Comparison of ENCODE assay signal across 8 cellular contexts in the genomic region with DNA sequence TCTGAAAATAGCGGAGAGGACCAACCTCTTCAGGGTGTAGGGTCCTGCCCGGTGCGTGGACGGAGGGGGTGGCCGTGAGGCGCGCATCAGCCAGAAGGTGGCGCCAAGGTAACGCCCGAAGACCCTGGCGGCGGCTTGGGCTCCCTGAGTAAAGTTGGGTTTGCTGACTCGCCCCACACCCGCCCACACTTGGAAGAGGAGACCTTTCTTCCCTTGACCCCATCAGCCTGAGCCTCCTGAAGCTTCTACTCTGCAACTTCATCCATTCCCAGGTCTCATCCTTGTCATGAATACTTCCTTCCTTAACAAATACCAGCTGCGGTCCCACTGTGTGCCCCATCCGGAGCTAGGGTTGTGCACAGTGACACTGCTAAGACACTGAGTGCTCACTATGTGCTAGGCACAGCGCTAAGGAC. TPM values are rescaled to one million over a fixed set of nuclear protein-coding genes. Genes with fewer than 3 reads are reported as not detected.
A peak's percentile ranks its signal among the peaks of the same experiment; 100 is the strongest.
DNase-seq lines count a peak whose midpoint lies in the region; ATAC-seq and TF ChIP-seq lines count a peak whose summit lies in the region.

No MANE protein-coding gene starts in this region.

- H3K27me3 Mint-ChIP-seq in activated B cell treated with CpG ODN at 0.5 μM for 24 hours, result peaks cover 9% of the 10 kb centered on the region

- BruUV-seq in mammary epithelial cell (replicated peaks; lab: Mats Ljungman, UMichigan), result no TSS peak

- H2AFZ ChIP-seq in mammary epithelial cell (ENCODE audit: low read depth, low read length), result no peak overlapping the region

- ATAC-seq in activated B cell treated with CpG ODN at 0.5 μM for 24 hours (ENCODE audit: low read depth) (peak; percentile 76), HG03457 (IDR thresholded peaks at IDR 0.05; ENCODE audit: unreplicated experiment) (no peak)

- DNase-seq in C1 segment of cervical spinal cord (lab: John Stamatoyannopoulos, UW), result peak in 13 of 14 donors; percentile 10 to 76 (median 29)
- DNase-seq in H4 (ENCODE audit: low spot score), result peak; percentile 62
- DNase-seq in NCI-H2196 (lab: John Stamatoyannopoulos, UW; ENCODE audit: unreplicated experiment), result peak; percentile 74
- DNase-seq in activated B cell treated with CpG ODN at 0.5 μM for 24 hours, result peak; percentile 66
- DNase-seq in mammary epithelial cell, result peak; percentile 59
- DNase-seq in kidney tubule cell (ENCODE audit: low spot score), result peak; percentile 64
- DNase-seq in stimulated activated CD4-positive, alpha-beta T cell treated with anti-CD3 and anti-CD28 coated beads, Interleukin-2, amount 100 ng/mL, for 24 hours, result peak; percentile 68 to 77

- peak overlapping the region; percentile 10 for H3K27ac Mint-ChIP-seq in activated B cell treated with CpG ODN at 0.5 μM for 24 hours

- H3K4me1 Mint-ChIP-seq in activated B cell treated with CpG ODN at 0.5 μM for 24 hours, result peaks cover 71% of the 10 kb centered on the region

- H3K36me3 Mint-ChIP-seq in activated B cell treated with CpG ODN at 0.5 μM for 24 hours (ENCODE audit: low read depth), result peaks cover 23% of the 10 kb centered on the region

- no peaks in the 10 kb centered on the region for H4K20me1 ChIP-seq in mammary epithelial cell (ENCODE audit: insufficient read depth, low read length)

- no peaks in the 10 kb centered on the region for H3K9me3 ChIP-seq in mammary epithelial cell (replicated peaks; ENCODE audit: insufficient read depth, low read length)

- CTCF ChIA-PET in activated B cell treated with CpG ODN at 0.5 μM for 24 hours (lab: Charles Lee), result interaction anchor here (0.6 to 5.9 kb wide), 15 partner anchors 10 to 1181 kb away, joined by 3 to 32 read pairs (median 5); no protein-coding TSS in a partner anchor
- CTCF ChIA-PET in mammary epithelial cell (lab: Charles Lee; ENCODE audit: low non-redundant PET), result interaction anchor here (0.5 to 1.0 kb wide), 2 partner anchors 42 to 305 kb away, joined by 4 to 8 read pairs; no protein-coding TSS in a partner anchor

- H3K9me3 Mint-ChIP-seq in activated B cell treated with CpG ODN at 0.5 μM for 24 hours, result no peaks in the 10 kb centered on the region

- no peaks in the 10 kb centered on the region for H3K79me2 ChIP-seq in mammary epithelial cell (ENCODE audit: insufficient read depth, low read length)

- peak; percentile 20 for TF ChIP-seq CTCF in activated B cell treated with CpG ODN at 0.5 μM for 24 hours (IDR thresholded peaks at IDR 0.05)
- TF ChIP-seq CTCF in mammary epithelial cell (conservative IDR thresholded peaks at IDR 0.05 in 1 of 2, IDR thresholded peaks at IDR 0.05 in 1 of 2; ENCODE audit: extremely low read depth in 1 of 2, insufficient read depth in 1 of 2, low read depth in 1 of 2, low read length in 2 of 2), result peak; percentile 72 to 92

- H3K4me3 ChIP-seq in mammary epithelial cell (replicated peaks in 1 of 3; ENCODE audit: insufficient read depth in 1 of 3, low read depth in 2 of 3, low read length in 3 of 3), result no peak overlapping the region

- intact Hi-C loops in activated B cell treated with CpG ODN at 0.5 μM for 24 hours (cut with micrococcal nuclease), result loop anchor here (1.0 to 2.0 kb wide), 8 partner anchors 33 to 279 kb away; partner anchors contain the start of gene NCOA5
- intact Hi-C loops in mammary epithelial cell (cut with micrococcal nuclease), result loop anchor here (1.0 to 10.0 kb wide), 10 partner anchors 42 to 552 kb away; partner anchors contain the start of gene TP53RK

- 15% methylated on average over 16 of the region's 17 CpGs for WGBS in mammary epithelial cell (ENCODE audit: low coverage, missing lambda C conversion rate)

- no peak overlapping the region for H3K4me3 Mint-ChIP-seq in activated B cell treated with CpG ODN at 0.5 μM for 24 hours

- H3K27ac ChIP-seq in mammary epithelial cell (ENCODE audit: insufficient read depth, low read depth, low read length), result no peak overlapping the region

- no peak overlapping the region for H3K9ac ChIP-seq in mammary epithelial cell (ENCODE audit: insufficient read depth, low read length)

- POLR2A ChIA-PET in activated B cell treated with CpG ODN at 0.5 μM for 24 hours (lab: Charles Lee), result interaction anchor here (1.0 to 6.2 kb wide), 7 partner anchors 13 to 548 kb away, joined by 3 to 130 read pairs (median 4); partner anchors contain the start of genes CD40 and ELMO2

- H3K36me3 ChIP-seq in mammary epithelial cell (ENCODE audit: insufficient read depth, low read length), result no peaks in the 10 kb centered on the region

- no peak overlapping the region for H3K4me2 ChIP-seq in mammary epithelial cell (ENCODE audit: insufficient read depth, low read depth, low read length)

- H3K27me3 ChIP-seq in mammary epithelial cell (ENCODE audit: insufficient read depth, low read length), result peaks cover 2% of the 10 kb centered on the region

- in situ Hi-C loops in mammary epithelial cell (cut with MboI; ENCODE audit: low sequenced_read_pairs in 2 of 2), result loop anchor here in 1 of 2 donors (25.0 kb wide), 1 partner anchor 205 kb away; no protein-coding TSS in a partner anchor

- dilution Hi-C loops in mammary epithelial cell (cut with HindIII; ENCODE audit: low sequenced_read_pairs), result loop anchor here (5.0 kb wide), 1 partner anchor 190 kb away; no protein-coding TSS in a partner anchor

- H3K4me1 ChIP-seq in mammary epithelial cell (ENCODE audit: insufficient read depth, low read length), result peaks cover 5% of the 10 kb centered on the region

RNA-seq across cellular contexts. Expression of gene CD40, which starts 14.6 kb away (rescaled TPM):
- total RNA-seq in H4 (2014; rRNA removed; shearing (Covaris generic)), result 6.2 and 13.7 TPM in 2 replicates
- total RNA-seq in activated B cell treated with CpG ODN at 0.5 μM for 24 hours (410 and 464 TPM in 2 replicates), mammary epithelial cell (1 to 10 TPM in 1 of 2 donors, not detected in 1; 3.2 TPM)
- polyA plus RNA-seq in mammary epithelial cell, result 14.9 TPM
- 0.31 TPM for polyA minus RNA-seq in mammary epithelial cell

RNA-seq across cellular contexts. Expression of gene NCOA5, which starts 43.0 kb away (rescaled TPM):
- total RNA-seq in H4 (2014; rRNA removed; shearing (Covaris generic)), result 17.4 and 18.1 TPM in 2 replicates
- total RNA-seq in activated B cell treated with CpG ODN at 0.5 μM for 24 hours (46.4 and 53.1 TPM in 2 replicates), mammary epithelial cell (10 to 100 TPM; 11.2 to 17.8 TPM)
- polyA plus RNA-seq in mammary epithelial cell, result 17.4 TPM
- 20.1 TPM for polyA minus RNA-seq in mammary epithelial cell

Comparison
In these comparisons a context has a peak if more than half of its experiments do, and no peak if none do; other contexts are left out.
1. RNA of gene CD40, which starts 14.6 kb away (total RNA-seq): 410 to 464 TPM in activated B cell treated with CpG ODN at 0.5 μM for 24 hours; 6.2 to 13.7 TPM in H4 and 3.2 TPM in mammary epithelial cell; every median in the first group is over 10 times any median in the second.
2. Peak in every context shown above with its lines, with median percentiles within 50 percentile points of each other: DNase-seq.